ENCODE assay signal across 24 cellular contexts in the genomic region with DNA sequence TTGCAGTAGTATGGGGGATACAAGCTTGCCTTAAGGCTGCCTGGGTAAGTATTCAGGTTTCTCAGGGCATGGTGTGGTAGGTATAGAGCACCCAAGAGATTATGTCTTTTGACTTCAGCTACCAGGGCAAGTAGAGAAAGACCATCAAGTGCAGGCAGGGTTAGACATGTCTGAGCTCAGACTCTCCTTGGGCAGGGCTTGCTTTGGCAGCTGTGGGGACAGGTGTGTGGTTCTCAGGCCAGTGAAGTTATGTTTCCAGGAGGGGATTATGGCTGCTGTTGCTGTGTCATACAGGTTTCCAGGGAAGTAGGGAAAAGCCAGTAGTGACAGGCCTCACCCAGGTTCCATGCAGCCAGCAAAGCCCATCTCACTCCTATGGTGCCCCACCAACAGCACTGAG.
DNase-seq lines count a peak whose midpoint lies in the region; ATAC-seq, FAIRE-seq and TF ChIP-seq lines count a peak whose summit lies in the region.
"Had no signal": no experiment of that assay in that cellular context is flagged by ENCODE, and none has a peak within 500 bp of the region (broad histone marks: within the 10 kb centered on the region; RNA-seq: fewer than 3 reads in every experiment).

No MANE protein-coding gene starts in this region.

- H3K27me3 Mint-ChIP-seq in stimulated activated memory B cell treated with anti-CD40 and anti-IgM and Interleukin-4, amounts not matched to agents 10 μg/mL and 1 μg/mL and 100 μg/mL, for 72 hours, result no peaks in the 10 kb centered on the region
- H3K27me3 Mint-ChIP-seq: B cell; CD4-positive, alpha-beta T cell had no signal

- CTCF ChIA-PET in mammary epithelial cell (lab: Charles Lee; ENCODE audit: low non-redundant PET), result interaction anchor here (0.6 kb wide), 1 partner anchor 532 kb away, joined by 3 read pairs; no protein-coding TSS in a partner anchor

- no peak for ATAC-seq in foreskin keratinocyte
- peak; percentile 31 for ATAC-seq in stimulated activated memory B cell treated with anti-CD40 and anti-IgM and Interleukin-4, amounts not matched to agents 10 μg/mL and 1 μg/mL and 100 μg/mL, for 72 hours
- ATAC-seq in HG03045 (IDR thresholded peaks at IDR 0.05; ENCODE audit: unreplicated experiment), result no peak
- ATAC-seq in HG02588 (IDR thresholded peaks at IDR 0.05; ENCODE audit: unreplicated experiment), result no peak
- ATAC-seq: A549; CD8-positive, alpha-beta T cell had no signal

- TF ChIP-seq CTCF in mammary epithelial cell (conservative IDR thresholded peaks at IDR 0.05 in 1 of 2, IDR thresholded peaks at IDR 0.05 in 1 of 2; ENCODE audit: extremely low read depth in 1 of 2, insufficient read depth in 1 of 2, low read depth in 1 of 2, low read length in 2 of 2) (no peak), breast epithelium (IDR thresholded peaks at IDR 0.05) (no peak), foreskin keratinocyte (conservative IDR thresholded peaks at IDR 0.05) (no peak), kidney (IDR thresholded peaks at IDR 0.05; ENCODE audit: borderline replicate concordance, extremely low read depth, insufficient read depth) (no peak)

- H3K4me3 Mint-ChIP-seq in stimulated activated memory B cell treated with anti-CD40 and anti-IgM and Interleukin-4, amounts not matched to agents 10 μg/mL and 1 μg/mL and 100 μg/mL, for 72 hours, result no peak overlapping the region
- H3K4me3 Mint-ChIP-seq: B cell; CD4-positive, alpha-beta T cell; CD8-positive, alpha-beta T cell had no signal

- H3K9ac ChIP-seq in mammary epithelial cell (ENCODE audit: insufficient read depth, low read length) (no peak overlapping the region), kidney (ENCODE audit: low read length in 2 of 2) (no peak overlapping the region)
- H3K9ac ChIP-seq: BLaER1 treated with 17β-estradiol and CSF1 and Interleukin-3, amounts not matched to agents 10 nM and 100 nM had no signal

- no peak for FAIRE-seq in kidney (lab: Jason Lieb, UNC)
- FAIRE-seq: A549, D721Med, G401.6, GM12891, GM19239 had no signal

- H3K27ac Mint-ChIP-seq in stimulated activated memory B cell treated with anti-CD40 and anti-IgM and Interleukin-4, amounts not matched to agents 10 μg/mL and 1 μg/mL and 100 μg/mL, for 72 hours, result no peak overlapping the region
- H3K27ac Mint-ChIP-seq: B cell; CD4-positive, alpha-beta T cell; CD8-positive, alpha-beta T cell had no signal

- intact Hi-C loops in mammary epithelial cell (cut with micrococcal nuclease), result no loop called here
- intact Hi-C loops in breast epithelium (cut with DNase I; ENCODE audit: low total_unique reads), result no loop called here
- intact Hi-C loops in kidney (cut with DNase I), result no loop called here

- in situ Hi-C loops in mammary epithelial cell (cut with MboI; ENCODE audit: low sequenced_read_pairs in 2 of 2), result no loop called here

- H3K79me2 ChIP-seq in mammary epithelial cell (ENCODE audit: insufficient read depth, low read length), result no peaks in the 10 kb centered on the region

- H3K9me3 Mint-ChIP-seq in stimulated activated memory B cell treated with anti-CD40 and anti-IgM and Interleukin-4, amounts not matched to agents 10 μg/mL and 1 μg/mL and 100 μg/mL, for 72 hours, result no peaks in the 10 kb centered on the region

- H3K4me3 ChIP-seq in mammary epithelial cell (replicated peaks in 1 of 3; ENCODE audit: insufficient read depth in 1 of 3, low read depth in 2 of 3, low read length in 3 of 3) (no peak overlapping the region), breast epithelium (no peak overlapping the region), kidney (ENCODE audit: low read length in 2 of 2) (no peak overlapping the region)
- H3K4me3 ChIP-seq: A549; BLaER1 treated with 17β-estradiol and CSF1 and Interleukin-3, amounts not matched to agents 10 nM and 100 nM had no signal

- H4K20me1 ChIP-seq in mammary epithelial cell (ENCODE audit: insufficient read depth, low read length), result no peaks in the 10 kb centered on the region
- H4K20me1 ChIP-seq: BLaER1 treated with 17β-estradiol and CSF1 and Interleukin-3, amounts not matched to agents 10 nM and 100 nM had no signal

- no peak for TF ChIP-seq POLR2A in breast epithelium (IDR thresholded peaks at IDR 0.05)

- H3K4me1 Mint-ChIP-seq in stimulated activated memory B cell treated with anti-CD40 and anti-IgM and Interleukin-4, amounts not matched to agents 10 μg/mL and 1 μg/mL and 100 μg/mL, for 72 hours, result no peaks in the 10 kb centered on the region
- H3K4me1 Mint-ChIP-seq: B cell had no signal

- H3K27ac ChIP-seq in mammary epithelial cell (ENCODE audit: insufficient read depth, low read depth, low read length) (no peak overlapping the region), breast epithelium (no peak overlapping the region), foreskin keratinocyte (no peak overlapping the region), kidney (ENCODE audit: low read depth in 2 of 2, low read length in 2 of 2) (no peak overlapping the region)
- H3K27ac ChIP-seq: 22Rv1; A549; BLaER1 treated with 17β-estradiol and CSF1 and Interleukin-3, amounts not matched to agents 10 nM and 100 nM; C4-2B had no signal

- H3K4me1 ChIP-seq in mammary epithelial cell (ENCODE audit: insufficient read depth, low read length) (no peaks in the 10 kb centered on the region), breast epithelium (no peaks in the 10 kb centered on the region), foreskin keratinocyte (no peaks in the 10 kb centered on the region), kidney (ENCODE audit: control insufficient read depth in 1 of 2, insufficient read depth in 1 of 2, low read depth in 1 of 2, low read length in 2 of 2) (no peaks in the 10 kb centered on the region)
- H3K4me1 ChIP-seq: A549; BLaER1 treated with 17β-estradiol and CSF1 and Interleukin-3, amounts not matched to agents 10 nM and 100 nM; Caco-2 had no signal

- no peaks in the 10 kb centered on the region for H3K36me3 Mint-ChIP-seq in stimulated activated memory B cell treated with anti-CD40 and anti-IgM and Interleukin-4, amounts not matched to agents 10 μg/mL and 1 μg/mL and 100 μg/mL, for 72 hours
- H3K36me3 Mint-ChIP-seq: CD8-positive, alpha-beta T cell had no signal

- dilution Hi-C loops in mammary epithelial cell (cut with HindIII; ENCODE audit: low sequenced_read_pairs), result no loop called here

- H3K27me3 ChIP-seq in mammary epithelial cell (ENCODE audit: insufficient read depth, low read length) (no peaks in the 10 kb centered on the region), breast epithelium (no peaks in the 10 kb centered on the region), foreskin keratinocyte (no peaks in the 10 kb centered on the region)
- H3K27me3 ChIP-seq: BLaER1 treated with 17β-estradiol and CSF1 and Interleukin-3, amounts not matched to agents 10 nM and 100 nM had no signal

- H3K36me3 ChIP-seq in mammary epithelial cell (ENCODE audit: insufficient read depth, low read length), result no peaks in the 10 kb centered on the region
- H3K36me3 ChIP-seq in breast epithelium, result no peaks in the 10 kb centered on the region
- H3K36me3 ChIP-seq in kidney (ENCODE audit: control insufficient read depth in 1 of 2, insufficient read depth in 2 of 2, low read length in 2 of 2), result no peaks in the 10 kb centered on the region
- H3K36me3 ChIP-seq: BLaER1 treated with 17β-estradiol and CSF1 and Interleukin-3, amounts not matched to agents 10 nM and 100 nM had no signal

- DNase-seq in mammary epithelial cell, result peak; percentile 29
- no peak for DNase-seq in breast epithelium (ENCODE audit: low spot score in 2 of 2)
- DNase-seq in foreskin keratinocyte, result peak; percentile 56 to 74
- peak; percentile 15 for DNase-seq in kidney
- DNase-seq in epidermal melanocyte (ENCODE audit: insufficient read length, low spot score), result no peak
- DNase-seq: AML-193; Caco-2; Calu3; CD4-positive, alpha-beta T cell; CD8-positive, alpha-beta T cell; DMS79 treated with DMSO at 0.1 percent for 48 hours; GF-D8 had no signal

- no peak overlapping the region for H3K4me2 ChIP-seq in mammary epithelial cell (ENCODE audit: insufficient read depth, low read depth, low read length)
- H3K4me2 ChIP-seq: A549; BLaER1 treated with 17β-estradiol and CSF1 and Interleukin-3, amounts not matched to agents 10 nM and 100 nM had no signal

- peak overlapping the region; percentile 60 for H2AFZ ChIP-seq in mammary epithelial cell (ENCODE audit: low read depth, low read length)

- no TSS peak for BruUV-seq in mammary epithelial cell (replicated peaks; lab: Mats Ljungman, UMichigan)

- H3K9me3 ChIP-seq in mammary epithelial cell (replicated peaks; ENCODE audit: insufficient read depth, low read length) (no peaks in the 10 kb centered on the region), breast epithelium (peaks cover 6 to 21% of the 10 kb centered on the region in 2 donors), kidney (ENCODE audit: control insufficient read depth in 1 of 2, low read length in 2 of 2) (peaks cover 0 to 9% of the 10 kb centered on the region in 2 donors)
- H3K9me3 ChIP-seq: A549, Caco-2 had no signal

Comparison
In these comparisons a context has a peak if more than half of its experiments do, and no peak if none do; other contexts are left out.
1. DNase-seq: peak in mammary epithelial cell (single experiment), foreskin keratinocyte (2 of 2) and kidney (single experiment); none in breast epithelium (0 of 2) and epidermal melanocyte (single experiment).